ENCODE assay signal across 10 cellular contexts in genomic region chr7:142319970-142320369, GRCh38.
DNase-seq lines count a peak whose midpoint lies in the region; ATAC-seq, FAIRE-seq and TF ChIP-seq lines count a peak whose summit lies in the region.
"Had no signal": no experiment of that assay in that cellular context is flagged by ENCODE, and none has a peak within 500 bp of the region (broad histone marks: within the 10 kb centered on the region; RNA-seq: fewer than 3 reads in every experiment).

No MANE protein-coding gene starts in this region.

- intact Hi-C loops in dorsolateral prefrontal cortex (cut with DNase I) = loop anchor here (5.0 to 10.0 kb wide), 2 partner anchors 137 to 165 kb away; no protein-coding TSS in a partner anchor

- H3K4me3 ChIP-seq in dorsolateral prefrontal cortex = no peak overlapping the region
- H3K4me3 ChIP-seq: thoracic aorta had no signal

- TF ChIP-seq POLR2A in GM12892 (IDR thresholded peaks at IDR 0.05; ENCODE audit: low read depth, low read length) = no peak

- H3K27me3 ChIP-seq in dorsolateral prefrontal cortex = peaks cover 0 to 12% (median 0%) of the 10 kb centered on the region in 45 donors
- H3K27me3 ChIP-seq: neutrophil had no signal

- peak overlapping the region; percentile 66 for H3K4me3 Mint-ChIP-seq in T-helper 1 cell treated with Interleukin-12 subunit alpha and Interleukin-12 subunit beta and Interleukin-4 antibody, amounts not matched to agents 30 μg/mL and 1 μg/mL, for 36 hours

- ATAC-seq in activated CD4-positive, CD25-positive, alpha-beta regulatory T cell treated with anti-CD3 and anti-CD28 coated beads, Interleukin-2, amount 50 U/mL, for 24 hours = peak; percentile 57 to 66

- H3K4me1 Mint-ChIP-seq in T-helper 1 cell treated with Interleukin-12 subunit alpha and Interleukin-12 subunit beta and Interleukin-4 antibody, amounts not matched to agents 30 μg/mL and 1 μg/mL, for 36 hours (ENCODE audit: low read depth) = peaks cover 3% of the 10 kb centered on the region

- FAIRE-seq in GM12892 (lab: Jason Lieb, UNC) = no peak

- no peaks in the 10 kb centered on the region for H3K9me3 Mint-ChIP-seq in T-helper 1 cell treated with Interleukin-12 subunit alpha and Interleukin-12 subunit beta and Interleukin-4 antibody, amounts not matched to agents 30 μg/mL and 1 μg/mL, for 36 hours

- no peak for DNase-seq in activated CD4-positive, CD25-positive, alpha-beta regulatory T cell treated with anti-CD3 and anti-CD28 coated beads, Interleukin-2, amount 50 U/mL, for 72 hours
- no peak for DNase-seq in dorsolateral prefrontal cortex
- peak in 5 of 6 experiments; percentile 11 to 57 (median 36) for DNase-seq in stimulated activated naive CD4-positive, alpha-beta T cell (lab: John Stamatoyannopoulos, UW)
- DNase-seq in GM12892 (ENCODE audit: insufficient read length) = no peak
- DNase-seq in COLO829 (ENCODE audit: low spot score) = no peak
- no peak for DNase-seq in MV-4-11 (lab: John Stamatoyannopoulos, UW)

- H3K27ac Mint-ChIP-seq in T-helper 1 cell treated with Interleukin-12 subunit alpha and Interleukin-12 subunit beta and Interleukin-4 antibody, amounts not matched to agents 30 μg/mL and 1 μg/mL, for 36 hours = peak overlapping the region; percentile 78

- no peak overlapping the region for H3K27ac ChIP-seq in dorsolateral prefrontal cortex
- H3K27ac ChIP-seq: neutrophil, thoracic aorta had no signal

- H3K36me3 Mint-ChIP-seq in T-helper 1 cell treated with Interleukin-12 subunit alpha and Interleukin-12 subunit beta and Interleukin-4 antibody, amounts not matched to agents 30 μg/mL and 1 μg/mL, for 36 hours (ENCODE audit: low read depth) = no peaks in the 10 kb centered on the region

- TF ChIP-seq CTCF in dorsolateral prefrontal cortex (IDR thresholded peaks at IDR 0.05 in 54 of 56, conservative IDR thresholded peaks at IDR 0.05 in 2 of 56; ENCODE audit: low read depth in 1 of 56, partially characterized antibody in 56 of 56) = peak in 51 of 56 donors; percentile 15 to 64 (median 44)

- H3K27me3 Mint-ChIP-seq in T-helper 1 cell treated with Interleukin-12 subunit alpha and Interleukin-12 subunit beta and Interleukin-4 antibody, amounts not matched to agents 30 μg/mL and 1 μg/mL, for 36 hours (ENCODE audit: low read depth) = peaks cover 17% of the 10 kb centered on the region

Comparison
In these comparisons a context has a peak if more than half of its experiments do, and no peak if none do; other contexts are left out.
1. DNase-seq: peak in stimulated activated naive CD4-positive, alpha-beta T cell (5 of 6); none in activated CD4-positive, CD25-positive, alpha-beta regulatory T cell treated with anti-CD3 and anti-CD28 coated beads, Interleukin-2, amount 50 U/mL, for 72 hours (single experiment), dorsolateral prefrontal cortex (0 of 10), GM12892 (single experiment), COLO829 (single experiment) and MV-4-11 (single experiment).